ENCODE assay signal across 9 cellular contexts in the genomic region with DNA sequence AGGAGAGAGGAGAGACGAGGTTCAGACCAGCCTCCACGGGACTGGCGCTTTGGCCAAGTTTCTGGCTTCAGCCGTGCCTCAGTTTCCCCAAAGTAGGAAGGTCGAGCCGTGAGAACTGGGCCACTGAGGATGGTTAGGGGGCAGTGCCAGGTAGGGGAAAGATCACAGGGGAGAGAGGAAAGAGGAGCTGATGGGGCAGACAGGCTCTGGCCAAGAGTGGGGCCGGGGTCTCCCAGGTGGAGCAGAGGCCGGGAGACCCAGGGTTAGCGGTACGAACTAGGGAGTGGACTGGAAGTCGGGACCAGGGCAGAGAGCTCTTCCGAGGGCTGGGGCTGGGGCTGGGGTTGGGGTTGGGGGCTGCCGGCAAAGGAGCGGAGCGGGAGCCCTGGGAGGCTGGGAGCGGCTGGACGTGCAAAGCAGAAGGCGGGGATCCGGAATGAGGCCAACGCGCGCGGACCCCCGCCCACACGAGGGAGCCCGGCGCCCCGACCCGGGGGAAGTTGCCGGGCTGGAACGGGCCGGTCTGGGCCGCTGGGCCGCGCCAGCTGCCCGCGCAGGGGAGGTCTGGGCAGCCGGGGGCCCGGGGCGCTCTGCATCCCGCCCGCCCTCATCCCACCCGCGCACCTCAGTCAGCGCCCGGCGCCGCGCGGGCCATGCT. TPM values are rescaled to one million over a fixed set of nuclear protein-coding genes. Genes with fewer than 3 reads are reported as not detected.
DNase-seq lines count a peak whose midpoint lies in the region; ATAC-seq and TF ChIP-seq lines count a peak whose summit lies in the region.
"Had no signal": no experiment of that assay in that cellular context is flagged by ENCODE, and none has a peak within 500 bp of the region (broad histone marks: within the 10 kb centered on the region; RNA-seq: fewer than 3 reads in every experiment).

No MANE protein-coding gene starts in this region.

- CTCF ChIA-PET in A673 (lab: Charles Lee): interaction anchor here (0.6 kb wide), 1 partner anchor 40 kb away, joined by 4 read pairs; no protein-coding TSS in a partner anchor
- CTCF ChIA-PET in activated CD4-positive, alpha-beta memory T cell treated with anti-CD3 and anti-CD28 coated beads, Interleukin-2, amount 10 ng/mL, durations not matched to agents 7 days and 5 days (lab: Charles Lee): interaction anchor here (1.5 to 1.8 kb wide), 2 partner anchors 16 to 57 kb away, joined by 4 to 6 read pairs; partner anchors contain the start of gene FCSK

- H3K9me2 ChIP-seq in GM23248 (ENCODE audit: insufficient read depth): no peaks in the 10 kb centered on the region

- H3K27ac ChIP-seq in A673 (ENCODE audit: low read depth, low read length, poor library complexity, severe bottlenecking) (peak overlapping the region; percentile 56), GM23248 (peak overlapping the region; percentile 76)
- H3K27ac ChIP-seq: epithelial cell of prostate had no signal

- peak; percentile 11 for ATAC-seq in left ventricle myocardium superior

- H3K4me2 ChIP-seq in GM23248 (ENCODE audit: unreplicated experiment): peak overlapping the region; percentile 98
- H3K4me2 ChIP-seq in skeletal muscle satellite cell (ENCODE audit: low read length): peak overlapping the region; percentile 97

- peaks cover 42% of the 10 kb centered on the region for H3K79me2 ChIP-seq in GM23248 (ENCODE audit: insufficient read depth)

- in situ Hi-C loops in GM23248 (cut with MboI): no loop called here

- peak overlapping the region; percentile 62 for H3K27ac Mint-ChIP-seq in activated CD4-positive, alpha-beta memory T cell treated with anti-CD3 and anti-CD28 coated beads, Interleukin-2, amount 10 ng/mL, durations not matched to agents 7 days and 5 days

- POLR2A ChIA-PET in A673 (lab: Charles Lee; ENCODE audit: low non-redundant PET): no interaction called here
- POLR2A ChIA-PET in activated CD4-positive, alpha-beta memory T cell treated with anti-CD3 and anti-CD28 coated beads, Interleukin-2, amount 10 ng/mL, durations not matched to agents 7 days and 5 days (lab: Charles Lee): interaction anchor here (1.3 to 3.5 kb wide), 6 partner anchors 15 to 92 kb away, joined by 3 to 27 read pairs (median 9); partner anchors contain the start of genes DDX19A and FCSK

- H3K4me1 ChIP-seq in A673 (ENCODE audit: insufficient read depth, low read length, poor library complexity, severe bottlenecking): peaks cover 19% of the 10 kb centered on the region
- H3K4me1 ChIP-seq in GM23248 (ENCODE audit: insufficient read depth): peaks cover 29% of the 10 kb centered on the region
- H3K4me1 ChIP-seq in skeletal muscle satellite cell (ENCODE audit: control insufficient read depth, insufficient read depth, low read length): peaks cover 37% of the 10 kb centered on the region

- 1% methylated on average over 11 to 30 of the region's 50 CpGs for whole genome bisulfite sequencing in GM23248 (ENCODE audit: low coverage in 1 of 2, low lambda C conversion rate in 2 of 2, missing lambda C conversion rate in 2 of 2), 2 experiments

- H3K4me3 ChIP-seq in A673 (ENCODE audit: low read depth, low read length, poor library complexity, severe bottlenecking) (peak overlapping the region; percentile 73), GM23248 (peak overlapping the region; percentile 87), skeletal muscle satellite cell (ENCODE audit: low read length) (peak overlapping the region; percentile 87)

- peaks cover 14% of the 10 kb centered on the region for H3K36me3 Mint-ChIP-seq in activated CD4-positive, alpha-beta memory T cell treated with anti-CD3 and anti-CD28 coated beads, Interleukin-2, amount 10 ng/mL, durations not matched to agents 7 days and 5 days (ENCODE audit: low read depth)

- H3K36me3 ChIP-seq in A673 (ENCODE audit: insufficient read depth, low read length, poor library complexity, severe bottlenecking): no peaks in the 10 kb centered on the region
- no peaks in the 10 kb centered on the region for H3K36me3 ChIP-seq in GM23248 (ENCODE audit: low read depth)
- peaks cover 7% of the 10 kb centered on the region for H3K36me3 ChIP-seq in skeletal muscle satellite cell (ENCODE audit: insufficient read depth, low read length)

- H3K9ac ChIP-seq in GM23248: peak overlapping the region; percentile 84
- H3K9ac ChIP-seq in skeletal muscle satellite cell (ENCODE audit: low read depth, low read length): peak overlapping the region; percentile 80

- H3K9me3 ChIP-seq in A673 (ENCODE audit: low read depth, low read length, poor library complexity, severe bottlenecking) (no peaks in the 10 kb centered on the region), GM23248 (ENCODE audit: low read depth) (no peaks in the 10 kb centered on the region), skeletal muscle satellite cell (replicated peaks; ENCODE audit: low read length) (no peaks in the 10 kb centered on the region)

- H3K27me3 ChIP-seq in A673 (replicated peaks; ENCODE audit: insufficient read depth, low read depth, low read length, poor library complexity) (no peaks in the 10 kb centered on the region), GM23248 (replicated peaks; ENCODE audit: insufficient read depth) (no peaks in the 10 kb centered on the region), skeletal muscle satellite cell (ENCODE audit: control insufficient read depth, insufficient read depth, low read length) (no peaks in the 10 kb centered on the region)

- DNase-seq in A673 (ENCODE audit: low spot score) (no peak), GM23248 (no peak), left ventricle myocardium superior (peak; percentile 63), NCI-H1105 treated with DMSO at 0.1 percent for 48 hours (lab: John Stamatoyannopoulos, UW) (no peak), SW480 (ENCODE audit: low spot score) (no peak), NCI-H146 treated with DMSO at 0.1 percent for 48 hours (lab: John Stamatoyannopoulos, UW; ENCODE audit: unreplicated experiment) (no peak)
- DNase-seq in activated CD4-positive, alpha-beta memory T cell treated with anti-CD3 and anti-CD28 coated beads, Interleukin-2, amount 10 ng/mL, durations not matched to agents 7 days and 5 days: no peak

- no peaks in the 10 kb centered on the region for H4K20me1 ChIP-seq in GM23248 (ENCODE audit: insufficient read depth)

- H3K4me3 Mint-ChIP-seq in activated CD4-positive, alpha-beta memory T cell treated with anti-CD3 and anti-CD28 coated beads, Interleukin-2, amount 10 ng/mL, durations not matched to agents 7 days and 5 days: peak overlapping the region; percentile 82

- peak overlapping the region; percentile 66 for H2AFZ ChIP-seq in GM23248

- TF ChIP-seq CTCF in A673 (conservative IDR thresholded peaks at IDR 0.05; ENCODE audit: low read depth, low read length): no peak

- peaks cover 26% of the 10 kb centered on the region for H3F3A ChIP-seq in GM23248 (ENCODE audit: insufficient read depth)

- H3K27me3 Mint-ChIP-seq in activated CD4-positive, alpha-beta memory T cell treated with anti-CD3 and anti-CD28 coated beads, Interleukin-2, amount 10 ng/mL, durations not matched to agents 7 days and 5 days: no peaks in the 10 kb centered on the region

- peaks cover 33% of the 10 kb centered on the region for H3K4me1 Mint-ChIP-seq in activated CD4-positive, alpha-beta memory T cell treated with anti-CD3 and anti-CD28 coated beads, Interleukin-2, amount 10 ng/mL, durations not matched to agents 7 days and 5 days

- intact Hi-C loops in A673 (cut with micrococcal nuclease; ENCODE audit: unreplicated experiment): loop anchor here (2.0 to 5.0 kb wide), 2 partner anchors 36 to 58 kb away; no protein-coding TSS in a partner anchor
- intact Hi-C loops in left ventricle myocardium superior (cut with micrococcal nuclease): no loop called here

- no TSS peak for BruUV-seq in A673 (replicated peaks; lab: Mats Ljungman, UMichigan)

- no peaks in the 10 kb centered on the region for H3K9me3 Mint-ChIP-seq in activated CD4-positive, alpha-beta memory T cell treated with anti-CD3 and anti-CD28 coated beads, Interleukin-2, amount 10 ng/mL, durations not matched to agents 7 days and 5 days

RNA-seq across cellular contexts. Expression of gene ST3GAL2, which starts 0.4 kb away (rescaled TPM):
- total RNA-seq in A673 (2021) (26.5 and 29.0 TPM in 2 replicates), left ventricle myocardium superior (19.0 TPM)
- total RNA-seq in GM23248 (2014; rRNA removed; shearing (Covaris generic)): 28.8 and 32.5 TPM in 2 replicates
- polyA plus RNA-seq in GM23248 (2016; fragmentation: Nextera tagmentation; extraction: Ambion mirVana): 10.8 and 13.3 TPM in 2 replicates
- 10 to 100 TPM; 21.6 to 22.7 TPM for total RNA-seq in activated CD4-positive, alpha-beta memory T cell treated with anti-CD3 and anti-CD28 coated beads, Interleukin-2, amount 10 ng/mL, durations not matched to agents 7 days and 5 days
- 20.8 and 22.5 TPM in 2 replicates for total RNA-seq in skeletal muscle satellite cell (2012; rRNA removed)

RNA-seq across cellular contexts. Expression of gene FCSK, which starts 15.9 kb away (rescaled TPM):
- total RNA-seq in A673 (2021): 11.2 and 14.8 TPM in 2 replicates
- total RNA-seq in GM23248 (2014; rRNA removed; shearing (Covaris generic)): 6.1 and 6.8 TPM in 2 replicates
- polyA plus RNA-seq in GM23248 (2016; fragmentation: Nextera tagmentation; extraction: Ambion mirVana): 2.2 and 2.6 TPM in 2 replicates
- 10 to 100 TPM; 17.3 to 17.4 TPM for total RNA-seq in activated CD4-positive, alpha-beta memory T cell treated with anti-CD3 and anti-CD28 coated beads, Interleukin-2, amount 10 ng/mL, durations not matched to agents 7 days and 5 days
- 8.2 TPM for total RNA-seq in left ventricle myocardium superior
- 3.7 and 7.6 TPM in 2 replicates for total RNA-seq in skeletal muscle satellite cell (2012; rRNA removed)
